ENCODE assay signal across 8 cellular contexts in genomic region chr1:243256590-243256989, GRCh38. TPM values are rescaled to one million over a fixed set of nuclear protein-coding genes. Genes with fewer than 3 reads are reported as not detected.
DNase-seq lines count a peak whose midpoint lies in the region; ATAC-seq, FAIRE-seq and TF ChIP-seq lines count a peak whose summit lies in the region.

No MANE protein-coding gene starts in this region.

- TF ChIP-seq CTCF in K562 (IDR thresholded peaks at IDR 0.05 in 2 of 3, conservative IDR thresholded peaks at IDR 0.05 in 1 of 3; ENCODE audit: insufficient read depth in 2 of 3, low read depth in 1 of 3, low read length in 3 of 3), result no peak
- TF ChIP-seq CTCF in mesothelial cell of epicardium (IDR thresholded peaks at IDR 0.05; ENCODE audit: unreplicated experiment), result no peak

- H3K27me3 Mint-ChIP-seq in stimulated activated naive CD8-positive, alpha-beta T cell treated with anti-CD3 and anti-CD28 coated beads, Interleukin-15, Interleukin-2, amounts not matched to agents 100 ng/mL and 50 ng/mL, for 24 hours, result no peaks in the 10 kb centered on the region
- no peaks in the 10 kb centered on the region for H3K27me3 Mint-ChIP-seq in mesothelial cell of epicardium (ENCODE audit: low read depth)

- peak overlapping the region; percentile 90 for H3K4me2 ChIP-seq in K562 (ENCODE audit: insufficient read depth, low read length)

- POLR2A ChIA-PET in K562 (lab: Yijun Ruan, JAX), result interaction anchor here (0.9 to 4.1 kb wide), 5 partner anchors 8 to 1096 kb away, joined by 3 to 19 read pairs (median 5); no protein-coding TSS in a partner anchor

- H3K27me3 ChIP-seq in K562 (ENCODE audit: control insufficient read depth in 2 of 2, insufficient read depth in 2 of 2, low read length in 2 of 2), result no peaks in the 10 kb centered on the region

- H3K27ac Mint-ChIP-seq in stimulated activated naive CD8-positive, alpha-beta T cell treated with anti-CD3 and anti-CD28 coated beads, Interleukin-15, Interleukin-2, amounts not matched to agents 100 ng/mL and 50 ng/mL, for 24 hours, result peak overlapping the region; percentile 97
- peak overlapping the region; percentile 96 for H3K27ac Mint-ChIP-seq in mesothelial cell of epicardium

- in situ Hi-C loops in K562 (cut with MboI), result no loop called here

- no peaks in the 10 kb centered on the region for H4K20me1 ChIP-seq in K562 (replicated peaks; ENCODE audit: control insufficient read depth, insufficient read depth, low read length)

- no peak for ATAC-seq in stimulated activated naive CD8-positive, alpha-beta T cell treated with anti-CD3 and anti-CD28 coated beads, Interleukin-15, Interleukin-2, amounts not matched to agents 100 U/mL and 50 U/mL, for 24 hours
- ATAC-seq in K562 (no peak), GM18505 (IDR thresholded peaks at IDR 0.05; ENCODE audit: unreplicated experiment) (no peak)

- no peaks in the 10 kb centered on the region for H3K9me3 ChIP-seq in K562 (replicated peaks; ENCODE audit: control insufficient read depth, insufficient read depth, low read depth, low read length)

- peak overlapping the region in 1 of 2 experiments; percentile 91; a peak in 2 of 4 replicates for H3K9ac ChIP-seq in K562 (ENCODE audit: insufficient read depth in 1 of 2, low read depth in 2 of 2, low read length in 2 of 2)

- 2% methylated on average over 2 of the region's 2 CpGs for WGBS in K562 (ENCODE audit: insufficient coverage, low coverage, missing lambda C conversion rate)

- no TSS peak for BruUV-seq in K562 (replicated peaks; lab: Mats Ljungman, UMichigan)

- DNase-seq in stimulated activated naive CD8-positive, alpha-beta T cell treated with anti-CD3 and anti-CD28 coated beads, Interleukin-15, Interleukin-2, amounts not matched to agents 100 U/mL and 50 U/mL, for 24 hours, result no peak
- DNase-seq in K562 (ENCODE audit: extremely low read depth in 1 of 4, low spot score in 3 of 4), result peak in 1 of 4 experiments; percentile 31
- no peak for DNase-seq in mesothelial cell of epicardium (ENCODE audit: low spot score in 2 of 2, unreplicated experiment in 2 of 2)
- no peak for DNase-seq in C1 segment of cervical spinal cord (lab: John Stamatoyannopoulos, UW)
- DNase-seq in GM19239 (ENCODE audit: insufficient read length, low spot score), result no peak
- DNase-seq in central memory CD4-positive, alpha-beta T cell, result no peak

- peak overlapping the region; percentile 82 for H3K4me3 ChIP-seq in K562

- CTCF ChIA-PET in K562 (lab: Yijun Ruan, JAX; ENCODE audit: low intra/inter-chr PET ratio), result no interaction called here

- H3K9me1 ChIP-seq in K562 (ENCODE audit: control insufficient read depth, insufficient read depth, low read length), result no peaks in the 10 kb centered on the region

- H3K79me2 ChIP-seq in K562 (ENCODE audit: control insufficient read depth, insufficient read depth, low read length), result peaks cover 65% of the 10 kb centered on the region

- peaks cover 7 to 9% of the 10 kb centered on the region in 2 experiments for H3K4me1 ChIP-seq in K562 (replicated peaks in 1 of 2; ENCODE audit: control insufficient read depth in 2 of 2, insufficient read depth in 2 of 2, low read length in 2 of 2)

- TF ChIP-seq EP300 in K562 (IDR thresholded peaks at IDR 0.05; ENCODE audit: low read length), result no peak

- peak overlapping the region; percentile 97 for H3K27ac ChIP-seq in K562 (ENCODE audit: extremely low read depth, low read depth, low read length)

- no peak for TF ChIP-seq POLR2A in K562 (conservative IDR thresholded peaks at IDR 0.05)
- no peak for TF ChIP-seq POLR2A in GM18505 (IDR thresholded peaks at IDR 0.05; ENCODE audit: borderline replicate concordance, extremely low read depth, insufficient read depth, insufficient read length)

- peak overlapping the region; percentile 93 for H3K4me3 Mint-ChIP-seq in stimulated activated naive CD8-positive, alpha-beta T cell treated with anti-CD3 and anti-CD28 coated beads, Interleukin-15, Interleukin-2, amounts not matched to agents 100 ng/mL and 50 ng/mL, for 24 hours
- peak overlapping the region; percentile 83 for H3K4me3 Mint-ChIP-seq in mesothelial cell of epicardium

- H3K4me1 Mint-ChIP-seq in stimulated activated naive CD8-positive, alpha-beta T cell treated with anti-CD3 and anti-CD28 coated beads, Interleukin-15, Interleukin-2, amounts not matched to agents 100 ng/mL and 50 ng/mL, for 24 hours (ENCODE audit: low read depth), result peaks cover 51% of the 10 kb centered on the region
- peaks cover 27% of the 10 kb centered on the region for H3K4me1 Mint-ChIP-seq in mesothelial cell of epicardium

- no peaks in the 10 kb centered on the region; the same call in 2 of the 3 replicates for H3K36me3 ChIP-seq in K562 (ENCODE audit: control insufficient read depth, insufficient read depth, low read length)

- TF ChIP-seq RAD21 in K562 (CRISPR knock-in tag; conservative IDR thresholded peaks at IDR 0.05 in 1 of 2, IDR thresholded peaks at IDR 0.05 in 1 of 2), result no peak

- H3K9me3 Mint-ChIP-seq in stimulated activated naive CD8-positive, alpha-beta T cell treated with anti-CD3 and anti-CD28 coated beads, Interleukin-15, Interleukin-2, amounts not matched to agents 100 ng/mL and 50 ng/mL, for 24 hours, result no peaks in the 10 kb centered on the region
- H3K9me3 Mint-ChIP-seq in mesothelial cell of epicardium, result no peaks in the 10 kb centered on the region

- peaks cover 14% of the 10 kb centered on the region for H3K36me3 Mint-ChIP-seq in stimulated activated naive CD8-positive, alpha-beta T cell treated with anti-CD3 and anti-CD28 coated beads, Interleukin-15, Interleukin-2, amounts not matched to agents 100 ng/mL and 50 ng/mL, for 24 hours (ENCODE audit: low read depth)
- no peaks in the 10 kb centered on the region for H3K36me3 Mint-ChIP-seq in mesothelial cell of epicardium

- intact Hi-C loops in K562 (cut with micrococcal nuclease), result loop anchor here (5.0 kb wide), 1 partner anchor 1606 kb away; the partner anchor contains the start of gene HNRNPU

- peak overlapping the region; percentile 87 for H2AFZ ChIP-seq in K562 (ENCODE audit: low read depth, low read length)

- FAIRE-seq in K562 (lab: Jason Lieb, UNC), result no peak
- no peak for FAIRE-seq in GM19239 (lab: Jason Lieb, UNC)

TF ChIP-seq in K562, 482 proteins besides CTCF, POLR2A, EP300 and RAD21 (continues in another document):
- TF ChIP-seq, protein P1, sequence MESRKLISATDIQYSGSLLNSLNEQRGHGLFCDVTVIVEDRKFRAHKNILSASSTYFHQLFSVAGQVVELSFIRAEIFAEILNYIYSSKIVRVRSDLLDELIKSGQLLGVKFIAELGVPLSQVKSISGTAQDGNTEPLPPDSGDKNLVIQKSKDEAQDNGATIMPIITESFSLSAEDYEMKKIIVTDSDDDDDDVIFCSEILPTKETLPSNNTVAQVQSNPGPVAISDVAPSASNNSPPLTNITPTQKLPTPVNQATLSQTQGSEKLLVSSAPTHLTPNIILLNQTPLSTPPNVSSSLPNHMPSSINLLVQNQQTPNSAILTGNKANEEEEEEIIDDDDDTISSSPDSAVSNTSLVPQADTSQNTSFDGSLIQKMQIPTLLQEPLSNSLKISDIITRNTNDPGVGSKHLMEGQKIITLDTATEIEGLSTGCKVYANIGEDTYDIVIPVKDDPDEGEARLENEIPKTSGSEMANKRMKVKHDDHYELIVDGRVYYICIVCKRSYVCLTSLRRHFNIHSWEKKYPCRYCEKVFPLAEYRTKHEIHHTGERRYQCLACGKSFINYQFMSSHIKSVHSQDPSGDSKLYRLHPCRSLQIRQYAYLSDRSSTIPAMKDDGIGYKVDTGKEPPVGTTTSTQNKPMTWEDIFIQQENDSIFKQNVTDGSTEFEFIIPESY (CRISPR knock-in tag; IDR thresholded peaks at IDR 0.05), result 0 out of 2 replicates have a peak, but pooled peaks have one; percentile 1
- TF ChIP-seq GTF2E2 (tag; IDR thresholded peaks at IDR 0.05), result peak; percentile 80; the same call in 1 of the 2 replicates

RNA-seq across cellular contexts. Expression of gene SDCCAG8, which starts 0.7 kb away (rescaled TPM):
- 59.4 and 127 TPM in 2 replicates for total RNA-seq in K562 (2011; cell fraction: chromatin; rRNA removed; ENCODE audit: low replicate concordance)
- 15.7 and 21.7 TPM in 2 replicates for total RNA-seq in K562 (2011; cell fraction: nucleolus; rRNA removed)
- 42.4 and 44.1 TPM in 2 replicates for total RNA-seq in K562 (2011; cell fraction: nucleoplasm; rRNA removed)
- 17.9 and 22.7 TPM in 2 replicates for total RNA-seq in K562 (2014; rRNA removed)
- total RNA-seq in K562 (2014; rRNA removed; fragmentation: Illumina TruSeq; extraction: Trizol), result 24.5 and 25.4 TPM in 2 replicates
- total RNA-seq in K562 (2015; rRNA removed; fragmentation: Illumina TruSeq; extraction: Trizol), result 26.6 and 32.6 TPM in 2 replicates
- 23.8 and 26.1 TPM in 2 replicates for total RNA-seq in K562 (2021)
- 36.7 and 38.7 TPM in 2 replicates for polyA plus RNA-seq in K562 (2011; rRNA removed)
- polyA plus RNA-seq in K562 (2011; cell fraction: cytosol; rRNA removed), result 17.0 and 20.6 TPM in 2 replicates
- 24.8 and 39.9 TPM in 2 replicates for polyA plus RNA-seq in K562 (2011; cell fraction: nucleus; rRNA removed)
- polyA plus RNA-seq in K562 (2012), result 17.8 and 30.1 TPM in 2 replicates
- polyA plus RNA-seq in K562 (2014; fragmentation: Illumina TruSeq; extraction: Trizol), result 17.5 and 25.0 TPM in 2 replicates
- polyA plus RNA-seq in K562 (2014; fragmentation: Nextera tagmentation; extraction: Ambion mirVana), result 10 to 100 TPM; 21.6 to 29.6 TPM
- 17.4 and 28.8 TPM in 2 replicates for polyA plus RNA-seq in K562 (2014; rRNA removed)
- polyA minus RNA-seq in K562 (2011; rRNA and poly(A)+ RNA removed), result 56.5 and 97.6 TPM in 2 replicates
- 11.2 and 20.3 TPM in 2 replicates for polyA minus RNA-seq in K562 (2011; cell fraction: cytosol; rRNA and poly(A)+ RNA removed)
- 25.3 and 52.1 TPM in 2 replicates for polyA minus RNA-seq in K562 (2011; cell fraction: nucleus; rRNA and poly(A)+ RNA removed)
- total RNA-seq in mesothelial cell of epicardium, result 37.3 to 47.1 TPM (median 39.9 TPM) in 3 replicates

RNA-seq across cellular contexts. Expression of gene CEP170, which starts 1.5 kb away (rescaled TPM):
- 77.5 and 254 TPM in 2 replicates for total RNA-seq in K562 (2011; cell fraction: chromatin; rRNA removed; ENCODE audit: low replicate concordance)
- 38.5 and 51.8 TPM in 2 replicates for total RNA-seq in K562 (2011; cell fraction: nucleolus; rRNA removed)
- 83.7 and 95.0 TPM in 2 replicates for total RNA-seq in K562 (2011; cell fraction: nucleoplasm; rRNA removed)
- total RNA-seq in K562 (2014; rRNA removed) (57.3 and 63.8 TPM in 2 replicates), K562 (2014; rRNA removed; fragmentation: Illumina TruSeq; extraction: Trizol) (89.0 and 102 TPM in 2 replicates), K562 (2015; rRNA removed; fragmentation: Illumina TruSeq; extraction: Trizol) (93.6 and 110 TPM in 2 replicates), K562 (2021) (73.6 and 82.0 TPM in 2 replicates), mesothelial cell of epicardium (118 to 129 TPM (median 120 TPM) in 3 replicates)
- polyA plus RNA-seq in K562 (2011; rRNA removed) (94.4 and 104 TPM in 2 replicates), K562 (2014; fragmentation: Illumina TruSeq; extraction: Trizol) (58.0 and 68.5 TPM in 2 replicates), K562 (2014; fragmentation: Nextera tagmentation; extraction: Ambion mirVana) (10 to 100 TPM; 22.6 to 24.6 TPM), K562 (2014; rRNA removed) (47.2 and 53.6 TPM in 2 replicates)
- polyA plus RNA-seq in K562 (2011; cell fraction: cytosol; rRNA removed), result 23.4 and 61.8 TPM in 2 replicates
- 102 and 139 TPM in 2 replicates for polyA plus RNA-seq in K562 (2011; cell fraction: nucleus; rRNA removed)
- 34.8 and 35.9 TPM in 2 replicates for polyA plus RNA-seq in K562 (2012)
- 211 and 286 TPM in 2 replicates for polyA minus RNA-seq in K562 (2011; rRNA and poly(A)+ RNA removed)
- polyA minus RNA-seq in K562 (2011; cell fraction: cytosol; rRNA and poly(A)+ RNA removed), result 54.7 and 83.7 TPM in 2 replicates
- 128 and 283 TPM in 2 replicates for polyA minus RNA-seq in K562 (2011; cell fraction: nucleus; rRNA and poly(A)+ RNA removed)
